ENCODE assay signal across 12 cellular contexts in the genomic region with DNA sequence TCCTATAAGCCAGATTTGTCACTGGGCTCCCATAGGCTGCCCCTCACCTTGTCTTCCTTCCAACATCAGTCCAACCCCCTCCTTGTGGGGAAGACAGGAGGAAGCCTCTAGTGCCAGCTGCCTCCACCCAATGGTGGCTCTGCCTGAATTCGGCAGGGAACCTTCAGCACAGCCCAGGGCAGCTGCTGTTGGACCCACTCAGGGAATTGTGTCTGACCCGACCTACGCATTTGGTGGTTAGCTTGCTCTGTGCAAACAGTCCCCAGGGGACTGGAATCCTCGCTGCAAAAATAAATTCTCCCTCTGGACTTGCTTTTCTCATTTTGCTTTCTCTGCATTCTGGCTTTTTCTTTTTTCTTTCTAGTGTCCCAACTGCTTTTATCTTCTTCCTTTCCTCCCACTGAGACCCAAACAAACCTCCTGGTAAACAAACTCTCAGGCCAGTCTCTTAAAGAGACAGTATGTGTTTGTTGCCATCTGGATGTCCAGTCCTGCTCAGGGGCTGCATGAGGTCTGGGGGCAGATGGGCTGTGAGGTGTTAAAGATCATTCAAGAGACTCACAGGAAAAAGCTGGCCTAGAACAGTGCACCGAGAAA.
DNase-seq lines count a peak whose midpoint lies in the region; ATAC-seq and TF ChIP-seq lines count a peak whose summit lies in the region.
"Had no signal": no experiment of that assay in that cellular context is flagged by ENCODE, and none has a peak within 500 bp of the region (broad histone marks: within the 10 kb centered on the region; RNA-seq: fewer than 3 reads in every experiment).

No MANE protein-coding gene starts in this region.

- TF ChIP-seq POLR2A in suprapubic skin (IDR thresholded peaks at IDR 0.05): no peak

- H3K4me3 ChIP-seq in liver (ENCODE audit: low read depth in 1 of 3, low read length in 3 of 3) (no peak overlapping the region), suprapubic skin (no peak overlapping the region)

- TF ChIP-seq RAD21 in liver (IDR thresholded peaks at IDR 0.05): peak in 1 of 2 donors; percentile 10

- peak overlapping the region in 1 of 2 donors; percentile 90 for H3K9ac ChIP-seq in liver (ENCODE audit: low read depth in 1 of 2, low read length in 2 of 2)

- H3K36me3 ChIP-seq in liver (ENCODE audit: control insufficient read depth in 4 of 4, insufficient read depth in 3 of 4, low read depth in 1 of 4, low read length in 3 of 4) (no peaks in the 10 kb centered on the region), suprapubic skin (no peaks in the 10 kb centered on the region)

- peaks cover 29 to 54% (median 51%) of the 10 kb centered on the region in 4 donors for H3K4me1 ChIP-seq in liver (ENCODE audit: control insufficient read depth in 4 of 4, insufficient read depth in 4 of 4, low read length in 3 of 4)
- H3K4me1 ChIP-seq in suprapubic skin: peaks cover 98% of the 10 kb centered on the region

- no peaks in the 10 kb centered on the region for H3K9me3 ChIP-seq in liver (ENCODE audit: control insufficient read depth in 4 of 4, low read length in 3 of 4)
- H3K9me3 ChIP-seq in suprapubic skin: no peaks in the 10 kb centered on the region

- DNase-seq in DMS 273 (lab: John Stamatoyannopoulos, UW; ENCODE audit: unreplicated experiment) (peak; percentile 58), DMS 273 treated with DMSO at 0.1 percent for 48 hours (lab: John Stamatoyannopoulos, UW) (no peak), suprapubic skin (ENCODE audit: low spot score in 2 of 2) (no peak)
- no peak for DNase-seq in effector CD8-positive, alpha-beta T cell (lab: John Stamatoyannopoulos, UW)
- DNase-seq in central memory CD4-positive, alpha-beta T cell: no peak
- DNase-seq: NCI-H1436; stimulated activated CD4-positive, alpha-beta T cell treated with anti-CD3 and anti-CD28 coated beads, Interleukin-1b, Interleukin-23, amount 100 ng/mL, for 48 hours had no signal

- no peak for TF ChIP-seq EP300 in suprapubic skin (IDR thresholded peaks at IDR 0.05)

- H3K27me3 ChIP-seq in liver (ENCODE audit: control insufficient read depth in 4 of 4, insufficient read depth in 4 of 4, low read length in 3 of 4) (no peaks in the 10 kb centered on the region), suprapubic skin (no peaks in the 10 kb centered on the region)

- H3K27ac Mint-ChIP-seq in brain: peak overlapping the region in 4 of 5 experiments; percentile 59 to 100 (median 98)

- ATAC-seq in GM21360 (IDR thresholded peaks at IDR 0.05; ENCODE audit: unreplicated experiment): no peak

- peaks cover 91% of the 10 kb centered on the region for H3K4me1 Mint-ChIP-seq in brain

- no peak for TF ChIP-seq CTCF in brain (conservative IDR thresholded peaks at IDR 0.05)
- no peak for TF ChIP-seq CTCF in liver (IDR thresholded peaks at IDR 0.05; ENCODE audit: low read depth, low read length, missing input control)
- no peak for TF ChIP-seq CTCF in suprapubic skin (IDR thresholded peaks at IDR 0.05)

- no peaks in the 10 kb centered on the region for H3K36me3 Mint-ChIP-seq in brain

- peak overlapping the region in 2 of 5 experiments; percentile 3 to 19 for H3K4me3 Mint-ChIP-seq in brain

- WGBS in liver: 20% methylated on average over 5 of the region's 5 CpGs
- WGBS in suprapubic skin: 19% methylated on average over 5 of the region's 5 CpGs

- H3K9me3 Mint-ChIP-seq in brain: peaks cover 0 to 7% (median 0%) of the 10 kb centered on the region in 5 experiments

- peaks cover 11% of the 10 kb centered on the region for H3K27me3 Mint-ChIP-seq in brain

- H3K27ac ChIP-seq in liver (ENCODE audit: low read depth in 1 of 2, low read length in 2 of 2) (peak overlapping the region; percentile 92 to 97), suprapubic skin (peak overlapping the region; percentile 92)
- H3K27ac ChIP-seq: 22Rv1, epithelial cell of prostate had no signal

TF ChIP-seq in liver, 16 proteins besides CTCF, POLR2A, EP300 and RAD21:
- TF ChIP-seq GABPA (IDR thresholded peaks at IDR 0.05 in 1 of 2, conservative IDR thresholded peaks at IDR 0.05 in 1 of 2) (no peak), HNF4G (IDR thresholded peaks at IDR 0.05) (no peak), JUND (IDR thresholded peaks at IDR 0.05) (no peak), FOXA1 (IDR thresholded peaks at IDR 0.05) (no peak), HNF4A (conservative IDR thresholded peaks at IDR 0.05) (peak in 1 of 2 donors; percentile 43), YY1 (IDR thresholded peaks at IDR 0.05) (peak; percentile 43), SP1 (IDR thresholded peaks at IDR 0.05) (no peak), RXRA (IDR thresholded peaks at IDR 0.05) (peak in 1 of 2 donors; percentile 48), NR2F2 (IDR thresholded peaks at IDR 0.05) (peak; percentile 62), EGR1 (IDR thresholded peaks at IDR 0.05; ENCODE audit: low read depth in 2 of 2) (no peak), FOXA2 (IDR thresholded peaks at IDR 0.05) (no peak), TAF1 (conservative IDR thresholded peaks at IDR 0.05) (no peak)
- TF ChIP-seq, protein P1, sequence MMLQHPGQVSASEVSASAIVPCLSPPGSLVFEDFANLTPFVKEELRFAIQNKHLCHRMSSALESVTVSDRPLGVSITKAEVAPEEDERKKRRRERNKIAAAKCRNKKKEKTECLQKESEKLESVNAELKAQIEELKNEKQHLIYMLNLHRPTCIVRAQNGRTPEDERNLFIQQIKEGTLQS (IDR thresholded peaks at IDR 0.05): no peak
- TF ChIP-seq, protein P2, sequence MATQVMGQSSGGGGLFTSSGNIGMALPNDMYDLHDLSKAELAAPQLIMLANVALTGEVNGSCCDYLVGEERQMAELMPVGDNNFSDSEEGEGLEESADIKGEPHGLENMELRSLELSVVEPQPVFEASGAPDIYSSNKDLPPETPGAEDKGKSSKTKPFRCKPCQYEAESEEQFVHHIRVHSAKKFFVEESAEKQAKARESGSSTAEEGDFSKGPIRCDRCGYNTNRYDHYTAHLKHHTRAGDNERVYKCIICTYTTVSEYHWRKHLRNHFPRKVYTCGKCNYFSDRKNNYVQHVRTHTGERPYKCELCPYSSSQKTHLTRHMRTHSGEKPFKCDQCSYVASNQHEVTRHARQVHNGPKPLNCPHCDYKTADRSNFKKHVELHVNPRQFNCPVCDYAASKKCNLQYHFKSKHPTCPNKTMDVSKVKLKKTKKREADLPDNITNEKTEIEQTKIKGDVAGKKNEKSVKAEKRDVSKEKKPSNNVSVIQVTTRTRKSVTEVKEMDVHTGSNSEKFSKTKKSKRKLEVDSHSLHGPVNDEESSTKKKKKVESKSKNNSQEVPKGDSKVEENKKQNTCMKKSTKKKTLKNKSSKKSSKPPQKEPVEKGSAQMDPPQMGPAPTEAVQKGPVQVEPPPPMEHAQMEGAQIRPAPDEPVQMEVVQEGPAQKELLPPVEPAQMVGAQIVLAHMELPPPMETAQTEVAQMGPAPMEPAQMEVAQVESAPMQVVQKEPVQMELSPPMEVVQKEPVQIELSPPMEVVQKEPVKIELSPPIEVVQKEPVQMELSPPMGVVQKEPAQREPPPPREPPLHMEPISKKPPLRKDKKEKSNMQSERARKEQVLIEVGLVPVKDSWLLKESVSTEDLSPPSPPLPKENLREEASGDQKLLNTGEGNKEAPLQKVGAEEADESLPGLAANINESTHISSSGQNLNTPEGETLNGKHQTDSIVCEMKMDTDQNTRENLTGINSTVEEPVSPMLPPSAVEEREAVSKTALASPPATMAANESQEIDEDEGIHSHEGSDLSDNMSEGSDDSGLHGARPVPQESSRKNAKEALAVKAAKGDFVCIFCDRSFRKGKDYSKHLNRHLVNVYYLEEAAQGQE (IDR thresholded peaks at IDR 0.05): peak; percentile 64
- TF ChIP-seq, protein P3, sequence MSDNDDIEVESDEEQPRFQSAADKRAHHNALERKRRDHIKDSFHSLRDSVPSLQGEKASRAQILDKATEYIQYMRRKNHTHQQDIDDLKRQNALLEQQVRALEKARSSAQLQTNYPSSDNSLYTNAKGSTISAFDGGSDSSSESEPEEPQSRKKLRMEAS (IDR thresholded peaks at IDR 0.05): no peak
- TF ChIP-seq, protein P4, sequence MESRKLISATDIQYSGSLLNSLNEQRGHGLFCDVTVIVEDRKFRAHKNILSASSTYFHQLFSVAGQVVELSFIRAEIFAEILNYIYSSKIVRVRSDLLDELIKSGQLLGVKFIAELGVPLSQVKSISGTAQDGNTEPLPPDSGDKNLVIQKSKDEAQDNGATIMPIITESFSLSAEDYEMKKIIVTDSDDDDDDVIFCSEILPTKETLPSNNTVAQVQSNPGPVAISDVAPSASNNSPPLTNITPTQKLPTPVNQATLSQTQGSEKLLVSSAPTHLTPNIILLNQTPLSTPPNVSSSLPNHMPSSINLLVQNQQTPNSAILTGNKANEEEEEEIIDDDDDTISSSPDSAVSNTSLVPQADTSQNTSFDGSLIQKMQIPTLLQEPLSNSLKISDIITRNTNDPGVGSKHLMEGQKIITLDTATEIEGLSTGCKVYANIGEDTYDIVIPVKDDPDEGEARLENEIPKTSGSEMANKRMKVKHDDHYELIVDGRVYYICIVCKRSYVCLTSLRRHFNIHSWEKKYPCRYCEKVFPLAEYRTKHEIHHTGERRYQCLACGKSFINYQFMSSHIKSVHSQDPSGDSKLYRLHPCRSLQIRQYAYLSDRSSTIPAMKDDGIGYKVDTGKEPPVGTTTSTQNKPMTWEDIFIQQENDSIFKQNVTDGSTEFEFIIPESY (IDR thresholded peaks at IDR 0.05): no peak
